ENCODE assay signal across 16 cellular contexts in genomic region chr5:13783731-13784130, GRCh38.
"Had no signal": no experiment of that assay in that cellular context is flagged by ENCODE, and none has a peak within 500 bp of the region (broad histone marks: within the 10 kb centered on the region; RNA-seq: fewer than 3 reads in every experiment).

No MANE protein-coding gene starts in this region.

- H3K36me3 ChIP-seq: ascending aorta, breast epithelium, right lobe of liver, suprapubic skin had no signal

- H2AFZ ChIP-seq: hepatocyte had no signal

- H3K4me1 ChIP-seq: ascending aorta, breast epithelium, right lobe of liver, suprapubic skin had no signal

- H3K27ac Mint-ChIP-seq: activated CD4-positive, alpha-beta T cell treated with anti-CD3 and anti-CD28 coated beads, Interleukin-2, amount 10 ng/mL, durations not matched to agents 24 days and 14 days; activated T-helper 1 cell treated with anti-CD3 and anti-CD28 coated beads, Interleukin-12 subunit alpha, Interleukin-12 subunit beta, Interleukin-2, Interleukin-4 antibody, amounts not matched to agents 30 ng/mL and 10 ng/mL and 1 ng/mL, durations not matched to agents 14 hours and 24 hours and 36 hours; dendritic cell treated with granulocyte-macrophage colony-stimulating factor and Interleukin-4, amounts not matched to agents 40 ng/mL and 50 ng/mL, for 4 days; T-helper 2 cell treated with Interferon-gamma antibody and Interleukin-4, amounts not matched to agents 5 μg/mL and 100 μg/mL, for 36 hours had no signal

- H3K4me3 ChIP-seq: ascending aorta, breast epithelium, hepatocyte, right lobe of liver, suprapubic skin had no signal

- H3K9me3 ChIP-seq: ascending aorta, breast epithelium, right lobe of liver, suprapubic skin had no signal

- DNase-seq: activated CD4-positive, alpha-beta T cell treated with anti-CD3 and anti-CD28 coated beads, Interleukin-2, amount 10 ng/mL, durations not matched to agents 24 days and 14 days; activated CD4-positive, CD25-positive, alpha-beta regulatory T cell; activated naive CD4-positive, alpha-beta T cell; cerebellar nuclear complex; kidney; left ventricle myocardium superior; right lobe of liver; stimulated activated naive CD8-positive, alpha-beta T cell treated with anti-CD3 and anti-CD28 coated beads, Interleukin-15, Interleukin-2, amounts not matched to agents 100 U/mL and 50 U/mL, for 24 hours; trophoblast cell had no signal

- H3K79me2 ChIP-seq: hepatocyte had no signal

- H3K27ac ChIP-seq: ascending aorta, breast epithelium, hepatocyte, right lobe of liver, suprapubic skin had no signal

- H3K4me2 ChIP-seq: hepatocyte had no signal

- H3K27me3 ChIP-seq: ascending aorta, breast epithelium, hepatocyte, right lobe of liver, suprapubic skin had no signal

- H3K4me3 Mint-ChIP-seq: activated CD4-positive, alpha-beta T cell treated with anti-CD3 and anti-CD28 coated beads, Interleukin-2, amount 10 ng/mL, durations not matched to agents 24 days and 14 days; activated T-helper 1 cell treated with anti-CD3 and anti-CD28 coated beads, Interleukin-12 subunit alpha, Interleukin-12 subunit beta, Interleukin-2, Interleukin-4 antibody, amounts not matched to agents 30 ng/mL and 10 ng/mL and 1 ng/mL, durations not matched to agents 14 hours and 24 hours and 36 hours; dendritic cell treated with granulocyte-macrophage colony-stimulating factor and Interleukin-4, amounts not matched to agents 40 ng/mL and 50 ng/mL, for 4 days; T-helper 2 cell treated with Interferon-gamma antibody and Interleukin-4, amounts not matched to agents 5 μg/mL and 100 μg/mL, for 36 hours had no signal

- H3K4me1 Mint-ChIP-seq: activated CD4-positive, alpha-beta T cell treated with anti-CD3 and anti-CD28 coated beads, Interleukin-2, amount 10 ng/mL, durations not matched to agents 24 days and 14 days had no signal

- H3K27me3 Mint-ChIP-seq: activated CD4-positive, alpha-beta T cell treated with anti-CD3 and anti-CD28 coated beads, Interleukin-2, amount 10 ng/mL, durations not matched to agents 24 days and 14 days; dendritic cell treated with granulocyte-macrophage colony-stimulating factor and Interleukin-4, amounts not matched to agents 40 ng/mL and 50 ng/mL, for 4 days had no signal
